26 cellular contexts compared by ENCODE assay signal in genomic region chr2:135099802-135100483, GRCh38. TPM values are rescaled to one million over a fixed set of nuclear protein-coding genes. Genes with fewer than 3 reads are reported as not detected.
DNase-seq lines count a peak whose midpoint lies in the region; ATAC-seq and TF ChIP-seq lines count a peak whose summit lies in the region.
"Had no signal": no experiment of that assay in that cellular context is flagged by ENCODE, and none has a peak within 500 bp of the region (broad histone marks: within the 10 kb centered on the region; RNA-seq: fewer than 3 reads in every experiment).

No MANE protein-coding gene starts in this region.

- H3K36me3 ChIP-seq in mesenchymal stem cell (ENCODE audit: control insufficient read depth in 1 of 2, insufficient read depth in 2 of 2, low read depth in 1 of 2, low read length in 2 of 2), result peaks cover 6 to 30% of the 10 kb centered on the region in 2 experiments
- no peaks in the 10 kb centered on the region for H3K36me3 ChIP-seq in mesendoderm (ENCODE audit: control insufficient read depth, insufficient read depth, low read length)

- no peak overlapping the region for H4K91ac ChIP-seq in mesenchymal stem cell (ENCODE audit: low read length)

- H3K27ac ChIP-seq in CD4-positive, alpha-beta T cell (ENCODE audit: low read depth, low read length), result no peak overlapping the region
- H3K27ac ChIP-seq in mesenchymal stem cell (ENCODE audit: low read length, poor library complexity, severe bottlenecking) (no peak overlapping the region), mesendoderm (ENCODE audit: low read depth, low read length) (no peak overlapping the region)
- H3K27ac ChIP-seq: coronary artery, PC-9 had no signal

- no peak overlapping the region for H3K18ac ChIP-seq in mesenchymal stem cell (ENCODE audit: low read depth in 1 of 2, low read length in 2 of 2)
- no peak overlapping the region for H3K18ac ChIP-seq in mesendoderm (ENCODE audit: low read length)

- no peaks in the 10 kb centered on the region for H3K9me3 ChIP-seq in CD4-positive, alpha-beta T cell (ENCODE audit: control insufficient read depth, low read length)
- H3K9me3 ChIP-seq in mesenchymal stem cell (ENCODE audit: control insufficient read depth, low read length), result no peaks in the 10 kb centered on the region
- H3K9me3 ChIP-seq: Caco-2, sigmoid colon had no signal

- H3K4me3 ChIP-seq in mesenchymal stem cell (ENCODE audit: insufficient read depth in 1 of 2, low read depth in 1 of 2, low read length in 2 of 2) (no peak overlapping the region), mesendoderm (ENCODE audit: low read length) (no peak overlapping the region)
- H3K4me3 ChIP-seq: coronary artery, PC-9 had no signal

- 93% methylated on average over 5 of the region's 5 CpGs for WGBS in mesenchymal stem cell
- WGBS in mesendoderm (ENCODE audit: extremely low coverage, insufficient coverage, low lambda C conversion rate), result no CpG with 5 or more reads among the region's 5 CpGs

- peaks cover 6% of the 10 kb centered on the region for H3K9me3 Mint-ChIP-seq in activated CD8-positive, alpha-beta memory T cell treated with anti-CD3 and anti-CD28 coated beads, Interleukin-2, amount 10 ng/mL, durations not matched to agents 7 days and 5 days (ENCODE audit: low read depth)
- no peaks in the 10 kb centered on the region for H3K9me3 Mint-ChIP-seq in CD4-positive, alpha-beta T cell
- H3K9me3 Mint-ChIP-seq in activated CD8-positive, alpha-beta T cell treated with anti-CD3 and anti-CD28 coated beads for 36 hours, result peaks cover 3% of the 10 kb centered on the region

- H3K79me1 ChIP-seq in mesenchymal stem cell (replicated peaks; ENCODE audit: low read length, poor library complexity, severe bottlenecking), result peaks cover 8% of the 10 kb centered on the region
- H3K79me1 ChIP-seq in mesendoderm (ENCODE audit: low read length), result peaks cover 1% of the 10 kb centered on the region

- H3K27me3 Mint-ChIP-seq in activated CD8-positive, alpha-beta memory T cell treated with anti-CD3 and anti-CD28 coated beads, Interleukin-2, amount 10 ng/mL, durations not matched to agents 7 days and 5 days, result no peaks in the 10 kb centered on the region
- H3K27me3 Mint-ChIP-seq in CD4-positive, alpha-beta T cell, result no peaks in the 10 kb centered on the region
- H3K27me3 Mint-ChIP-seq in activated CD8-positive, alpha-beta T cell treated with anti-CD3 and anti-CD28 coated beads for 36 hours, result no peaks in the 10 kb centered on the region
- H3K27me3 Mint-ChIP-seq: T-cell had no signal

- no peak for ATAC-seq in activated CD8-positive, alpha-beta memory T cell treated with anti-CD3 and anti-CD28 coated beads, Interleukin-2, amount 10 ng/mL, durations not matched to agents 7 days and 5 days
- ATAC-seq in CD4-positive, alpha-beta T cell (ENCODE audit: poor library complexity), result no peak
- ATAC-seq in activated CD8-positive, alpha-beta T cell treated with anti-CD3 and anti-CD28 coated beads for 36 hours, result no peak
- ATAC-seq in HG02759 (IDR thresholded peaks at IDR 0.05; ENCODE audit: unreplicated experiment) (no peak), GM18517 (IDR thresholded peaks at IDR 0.05; ENCODE audit: unreplicated experiment) (no peak)
- ATAC-seq: T-cell had no signal

- H2BK5ac ChIP-seq in mesenchymal stem cell (ENCODE audit: low read depth, low read length, poor library complexity, severe bottlenecking) (no peak overlapping the region), mesendoderm (ENCODE audit: low read length) (no peak overlapping the region)

- no peak overlapping the region for H2BK12ac ChIP-seq in mesenchymal stem cell (ENCODE audit: low read length in 2 of 2)

- H3K4me1 ChIP-seq in mesenchymal stem cell (ENCODE audit: control insufficient read depth, insufficient read depth, low read depth, low read length) (no peaks in the 10 kb centered on the region), mesendoderm (ENCODE audit: control insufficient read depth, low read depth, low read length) (no peaks in the 10 kb centered on the region)
- H3K4me1 ChIP-seq: Caco-2 had no signal

- no peak overlapping the region for H2AFZ ChIP-seq in mesenchymal stem cell (ENCODE audit: low read depth, low read length)
- H2AFZ ChIP-seq: PC-9 had no signal

- H3K23ac ChIP-seq in mesenchymal stem cell (ENCODE audit: low read length in 2 of 2) (no peak overlapping the region), mesendoderm (ENCODE audit: low read length) (no peak overlapping the region)

- H2AK5ac ChIP-seq in mesenchymal stem cell (ENCODE audit: low read length, severe bottlenecking) (no peak overlapping the region), mesendoderm (ENCODE audit: low read length) (no peak overlapping the region)

- no peaks in the 10 kb centered on the region for H3K79me2 ChIP-seq in mesendoderm (ENCODE audit: control insufficient read depth, insufficient read depth, low read length)

- DNase-seq in activated CD8-positive, alpha-beta memory T cell treated with anti-CD3 and anti-CD28 coated beads, Interleukin-2, amount 10 ng/mL, durations not matched to agents 7 days and 5 days, result no peak
- no peak for DNase-seq in activated CD8-positive, alpha-beta memory T cell treated with anti-CD3 and anti-CD28 coated beads, Interleukin-2, amount 50 U/mL, for 48 hours
- no peak for DNase-seq in CD4-positive, alpha-beta T cell
- no peak for DNase-seq in activated CD8-positive, alpha-beta T cell treated with anti-CD3 and anti-CD28 coated beads for 36 hours
- DNase-seq in mesenchymal stem cell (no peak), mesendoderm (no peak)
- DNase-seq: activated T-cell treated with anti-CD3 and anti-CD28 coated beads, Interleukin-2, amount 50 U/mL, for 1 hour; Caco-2; NCI-H1105; NCI-H2029 treated with DMSO at 0.1 percent for 48 hours; PC-9; SIG-M5; sigmoid colon; substantia nigra; T-cell had no signal

- H4K8ac ChIP-seq in mesenchymal stem cell (ENCODE audit: low read length) (no peak overlapping the region), mesendoderm (ENCODE audit: low read depth, low read length) (no peak overlapping the region)

- intact Hi-C loops in CD4-positive, alpha-beta T cell (cut with DNase I, micrococcal nuclease), result loop anchor here in 1 of 2 experiments (5.0 kb wide), 1 partner anchor 48 kb away; the partner anchor contains the start of gene RAB3GAP1
- intact Hi-C loops in activated CD8-positive, alpha-beta T cell treated with anti-CD3 and anti-CD28 coated beads for 36 hours (cut with micrococcal nuclease), result no loop called here

- POLR2A ChIA-PET in CD4-positive, alpha-beta T cell (lab: Charles Lee), result no interaction called here
- POLR2A ChIA-PET in activated CD8-positive, alpha-beta T cell treated with anti-CD3 and anti-CD28 coated beads for 36 hours (lab: Charles Lee), result interaction anchor here (0.7 to 1.0 kb wide), 2 partner anchors 43 to 52 kb away, joined by 3 read pairs; partner anchors contain the start of gene MAP3K19

- peak overlapping the region; percentile 36 for H3K9ac ChIP-seq in mesenchymal stem cell (ENCODE audit: low read length)
- H3K9ac ChIP-seq in mesendoderm (ENCODE audit: low read length), result no peak overlapping the region

- peaks cover 41% of the 10 kb centered on the region for H3K36me3 Mint-ChIP-seq in activated CD8-positive, alpha-beta memory T cell treated with anti-CD3 and anti-CD28 coated beads, Interleukin-2, amount 10 ng/mL, durations not matched to agents 7 days and 5 days
- peaks cover 79% of the 10 kb centered on the region for H3K36me3 Mint-ChIP-seq in CD4-positive, alpha-beta T cell (ENCODE audit: low read depth)
- H3K36me3 Mint-ChIP-seq in activated CD8-positive, alpha-beta T cell treated with anti-CD3 and anti-CD28 coated beads for 36 hours (ENCODE audit: low read depth), result peaks cover 39% of the 10 kb centered on the region

- H4K5ac ChIP-seq in mesendoderm (ENCODE audit: low read length), result no peak overlapping the region

- H3K4me2 ChIP-seq in mesenchymal stem cell (ENCODE audit: low read length, poor library complexity, severe bottlenecking) (no peak overlapping the region), mesendoderm (ENCODE audit: low read length) (no peak overlapping the region)
- H3K4me2 ChIP-seq: PC-9 had no signal

- no peak for TF ChIP-seq CTCF in CD4-positive, alpha-beta T cell (IDR thresholded peaks at IDR 0.05)
- no peak for TF ChIP-seq CTCF in activated CD8-positive, alpha-beta T cell treated with anti-CD3 and anti-CD28 coated beads for 36 hours (IDR thresholded peaks at IDR 0.05)

- H3K4me3 Mint-ChIP-seq in activated CD8-positive, alpha-beta memory T cell treated with anti-CD3 and anti-CD28 coated beads, Interleukin-2, amount 10 ng/mL, durations not matched to agents 7 days and 5 days, result peak overlapping the region; percentile 5
- H3K4me3 Mint-ChIP-seq in CD4-positive, alpha-beta T cell, result no peak overlapping the region
- peak overlapping the region; percentile 49 for H3K4me3 Mint-ChIP-seq in activated CD8-positive, alpha-beta T cell treated with anti-CD3 and anti-CD28 coated beads for 36 hours
- H3K4me3 Mint-ChIP-seq: neural crest cell, T-cell had no signal

- H3K56ac ChIP-seq in mesendoderm (ENCODE audit: low read length), result no peak overlapping the region

- peaks cover 10% of the 10 kb centered on the region for H3K4me1 Mint-ChIP-seq in activated CD8-positive, alpha-beta memory T cell treated with anti-CD3 and anti-CD28 coated beads, Interleukin-2, amount 10 ng/mL, durations not matched to agents 7 days and 5 days
- H3K4me1 Mint-ChIP-seq in CD4-positive, alpha-beta T cell (ENCODE audit: low read depth), result peaks cover 22% of the 10 kb centered on the region
- peaks cover 26% of the 10 kb centered on the region for H3K4me1 Mint-ChIP-seq in activated CD8-positive, alpha-beta T cell treated with anti-CD3 and anti-CD28 coated beads for 36 hours (ENCODE audit: low read depth)
- H3K4me1 Mint-ChIP-seq: neural crest cell had no signal

- no peaks in the 10 kb centered on the region for H3K27me3 ChIP-seq in CD4-positive, alpha-beta T cell (ENCODE audit: control insufficient read depth, insufficient read depth, low read length)
- H3K27me3 ChIP-seq in mesenchymal stem cell (ENCODE audit: control insufficient read depth in 1 of 2, insufficient read depth in 1 of 2, low read length in 2 of 2), result no peaks in the 10 kb centered on the region
- no peaks in the 10 kb centered on the region for H3K27me3 ChIP-seq in mesendoderm (ENCODE audit: insufficient read depth, low read length, poor library complexity)
- H3K27me3 ChIP-seq: sigmoid colon had no signal

- no peak overlapping the region for H3K14ac ChIP-seq in mesenchymal stem cell (ENCODE audit: low read length in 2 of 2)

- peak overlapping the region; percentile 67 for H3K27ac Mint-ChIP-seq in activated CD8-positive, alpha-beta memory T cell treated with anti-CD3 and anti-CD28 coated beads, Interleukin-2, amount 10 ng/mL, durations not matched to agents 7 days and 5 days
- peak overlapping the region; percentile 49 for H3K27ac Mint-ChIP-seq in CD4-positive, alpha-beta T cell
- H3K27ac Mint-ChIP-seq in activated CD8-positive, alpha-beta T cell treated with anti-CD3 and anti-CD28 coated beads for 36 hours, result peak overlapping the region; percentile 66
- H3K27ac Mint-ChIP-seq: T-cell had no signal

- H2BK15ac ChIP-seq in mesenchymal stem cell (ENCODE audit: low read depth, poor library complexity, severe bottlenecking) (no peak overlapping the region), mesendoderm (replicated peaks; ENCODE audit: low read depth) (no peak overlapping the region)

- CTCF ChIA-PET in activated CD8-positive, alpha-beta memory T cell treated with anti-CD3 and anti-CD28 coated beads, Interleukin-2, amount 10 ng/mL, durations not matched to agents 7 days and 5 days (lab: Charles Lee), result no interaction called here
- CTCF ChIA-PET in CD4-positive, alpha-beta T cell (lab: Charles Lee), result interaction anchor here (0.9 kb wide), 1 partner anchor 8 kb away, joined by 3 read pairs; no protein-coding TSS in a partner anchor
- CTCF ChIA-PET in activated CD8-positive, alpha-beta T cell treated with anti-CD3 and anti-CD28 coated beads for 36 hours (lab: Charles Lee), result no interaction called here

- no peak overlapping the region for H3K4ac ChIP-seq in mesenchymal stem cell (ENCODE audit: low read depth in 1 of 2, low read length in 2 of 2)
- no peak overlapping the region for H3K4ac ChIP-seq in mesendoderm (ENCODE audit: low read depth, low read length)

- H2BK120ac ChIP-seq in mesenchymal stem cell (ENCODE audit: low read depth, low read length) (no peak overlapping the region), mesendoderm (ENCODE audit: low read depth, low read length) (no peak overlapping the region)

RNA-seq across cellular contexts. Expression of gene RAB3GAP1, which starts 47.9 kb away (rescaled TPM):
- 10 to 100 TPM; 13.9 to 33.2 TPM for total RNA-seq in activated CD8-positive, alpha-beta memory T cell treated with anti-CD3 and anti-CD28 coated beads, Interleukin-2, amount 10 ng/mL, durations not matched to agents 7 days and 5 days
- 10 to 100 TPM; 35.9 to 37.0 TPM for total RNA-seq in CD4-positive, alpha-beta T cell
- total RNA-seq in activated CD8-positive, alpha-beta T cell treated with anti-CD3 and anti-CD28 coated beads for 36 hours, result 10 to 100 TPM; 24.7 to 25.6 TPM
- polyA plus RNA-seq in mesenchymal stem cell (2013, experiment 1 of 2), result 27.8 TPM
- 29.0 TPM for polyA plus RNA-seq in mesenchymal stem cell (2013, experiment 2 of 2)
- 24.0 TPM for polyA plus RNA-seq in mesendoderm (2013, experiment 1 of 2)
- 23.2 TPM for polyA plus RNA-seq in mesendoderm (2013, experiment 2 of 2)

RNA-seq across cellular contexts. Expression of gene MAP3K19, which starts 52.7 kb away (rescaled TPM):
- not detected for total RNA-seq in activated CD8-positive, alpha-beta memory T cell treated with anti-CD3 and anti-CD28 coated beads, Interleukin-2, amount 10 ng/mL, durations not matched to agents 7 days and 5 days
- not detected for total RNA-seq in CD4-positive, alpha-beta T cell
- total RNA-seq in activated CD8-positive, alpha-beta T cell treated with anti-CD3 and anti-CD28 coated beads for 36 hours, result not detected
- polyA plus RNA-seq in mesenchymal stem cell (2013, experiment 1 of 2), result not detected
- 0.01 TPM for polyA plus RNA-seq in mesenchymal stem cell (2013, experiment 2 of 2)
- not detected for polyA plus RNA-seq in mesendoderm (2013, experiment 1 of 2)
- polyA plus RNA-seq in mesendoderm (2013, experiment 2 of 2), result not detected
- total RNA-seq: A673, Caco-2, Daoy, H1, LHCN-M2, neural crest cell, PC-9, sigmoid colon, T-cell, ureter had no signal
- polyA plus RNA-seq: adipose tissue, BJ, H1, sigmoid colon had no signal
